Comparison of ENCODE assay signal across 9 cellular contexts in the genomic region with DNA sequence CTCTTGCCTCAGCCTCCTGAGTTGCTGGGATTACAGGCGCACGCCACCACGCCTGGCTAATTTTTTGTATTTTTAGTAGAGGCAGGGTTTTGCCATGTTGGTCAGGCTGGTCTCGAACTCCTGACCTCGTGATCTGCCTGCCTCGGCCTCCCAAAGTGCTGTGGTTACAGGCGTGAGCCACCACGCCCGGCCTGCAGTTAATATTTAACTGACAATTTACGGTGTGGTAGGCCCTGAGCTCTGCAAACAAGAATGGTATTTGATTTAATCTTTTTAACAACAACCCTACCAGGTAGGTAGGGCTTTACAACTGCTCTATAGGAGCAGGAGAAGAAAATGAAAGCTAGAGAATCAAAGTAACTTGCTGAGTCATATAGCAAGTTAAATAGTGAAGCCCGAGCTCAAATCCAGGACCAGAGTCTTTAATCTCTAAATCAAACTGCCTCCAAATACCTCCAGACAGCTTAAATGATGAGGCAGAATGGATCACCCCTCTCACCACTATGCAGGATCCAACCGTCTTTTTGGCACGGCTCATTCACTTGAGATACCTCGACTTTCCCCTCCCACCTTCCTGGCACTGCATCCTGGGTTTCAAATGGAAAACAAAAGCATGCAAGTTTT. TPM values are rescaled to one million over a fixed set of nuclear protein-coding genes. Genes with fewer than 3 reads are reported as not detected.
A peak's percentile ranks its signal among the peaks of the same experiment; 100 is the strongest.
DNase-seq lines count a peak whose midpoint lies in the region; ATAC-seq and TF ChIP-seq lines count a peak whose summit lies in the region.
"Had no signal": no experiment of that assay in that cellular context is flagged by ENCODE, and none has a peak within 500 bp of the region (broad histone marks: within the 10 kb centered on the region; RNA-seq: fewer than 3 reads in every experiment).

No MANE protein-coding gene starts in this region.

- no peak for TF ChIP-seq CTCF in coronary artery (IDR thresholded peaks at IDR 0.05)

- peaks cover 31% of the 10 kb centered on the region for H3K36me3 Mint-ChIP-seq in activated CD8-positive, alpha-beta memory T cell treated with anti-CD3 and anti-CD28 coated beads, Interleukin-2, amount 10 ng/mL, durations not matched to agents 7 days and 5 days
- peaks cover 44% of the 10 kb centered on the region for H3K36me3 Mint-ChIP-seq in activated T-helper 17 cell treated with anti-CD3 and anti-CD28 coated beads, Interleukin-2, amount 50 U/mL, for 72 hours (ENCODE audit: low read depth)

- no peak overlapping the region for H3K27ac ChIP-seq in coronary artery

- H3K4me3 ChIP-seq in coronary artery = no peak overlapping the region
- H3K4me3 ChIP-seq: skin epidermis had no signal

- no peaks in the 10 kb centered on the region for H3K9me3 Mint-ChIP-seq in activated CD8-positive, alpha-beta memory T cell treated with anti-CD3 and anti-CD28 coated beads, Interleukin-2, amount 10 ng/mL, durations not matched to agents 7 days and 5 days (ENCODE audit: low read depth)
- H3K9me3 Mint-ChIP-seq in activated T-helper 17 cell treated with anti-CD3 and anti-CD28 coated beads, Interleukin-2, amount 50 U/mL, for 72 hours = no peaks in the 10 kb centered on the region
- no peaks in the 10 kb centered on the region for H3K9me3 Mint-ChIP-seq in stimulated activated naive CD8-positive, alpha-beta T cell treated with anti-CD3 and anti-CD28 coated beads, Interleukin-15, amount 100 ng/mL, for 72 hours

- peak overlapping the region; percentile 83 for H3K27ac Mint-ChIP-seq in activated CD8-positive, alpha-beta memory T cell treated with anti-CD3 and anti-CD28 coated beads, Interleukin-2, amount 10 ng/mL, durations not matched to agents 7 days and 5 days
- peak overlapping the region; percentile 89 for H3K27ac Mint-ChIP-seq in activated T-helper 17 cell treated with anti-CD3 and anti-CD28 coated beads, Interleukin-2, amount 50 U/mL, for 72 hours
- H3K27ac Mint-ChIP-seq in stimulated activated naive CD8-positive, alpha-beta T cell treated with anti-CD3 and anti-CD28 coated beads, Interleukin-15, amount 100 ng/mL, for 72 hours = no peak overlapping the region

- CTCF ChIA-PET in activated CD8-positive, alpha-beta memory T cell treated with anti-CD3 and anti-CD28 coated beads, Interleukin-2, amount 10 ng/mL, durations not matched to agents 7 days and 5 days (lab: Charles Lee) = interaction anchor here (1.1 to 3.8 kb wide), 7 partner anchors 9 to 152 kb away, joined by 3 to 19 read pairs (median 9); partner anchors contain the start of genes SPTY2D1 and UEVLD

- peaks cover 36% of the 10 kb centered on the region for H3K4me1 Mint-ChIP-seq in activated CD8-positive, alpha-beta memory T cell treated with anti-CD3 and anti-CD28 coated beads, Interleukin-2, amount 10 ng/mL, durations not matched to agents 7 days and 5 days
- peaks cover 13% of the 10 kb centered on the region for H3K4me1 Mint-ChIP-seq in activated T-helper 17 cell treated with anti-CD3 and anti-CD28 coated beads, Interleukin-2, amount 50 U/mL, for 72 hours
- peaks cover 8% of the 10 kb centered on the region for H3K4me1 Mint-ChIP-seq in stimulated activated naive CD8-positive, alpha-beta T cell treated with anti-CD3 and anti-CD28 coated beads, Interleukin-15, amount 100 ng/mL, for 72 hours

- no peaks in the 10 kb centered on the region for H3K27me3 Mint-ChIP-seq in activated CD8-positive, alpha-beta memory T cell treated with anti-CD3 and anti-CD28 coated beads, Interleukin-2, amount 10 ng/mL, durations not matched to agents 7 days and 5 days
- H3K27me3 Mint-ChIP-seq in activated T-helper 17 cell treated with anti-CD3 and anti-CD28 coated beads, Interleukin-2, amount 50 U/mL, for 72 hours = no peaks in the 10 kb centered on the region
- H3K27me3 Mint-ChIP-seq in stimulated activated naive CD8-positive, alpha-beta T cell treated with anti-CD3 and anti-CD28 coated beads, Interleukin-15, amount 100 ng/mL, for 72 hours = no peaks in the 10 kb centered on the region

- ATAC-seq in activated CD8-positive, alpha-beta memory T cell treated with anti-CD3 and anti-CD28 coated beads, Interleukin-2, amount 10 ng/mL, durations not matched to agents 7 days and 5 days = peak; percentile 93
- ATAC-seq in HG02981 (IDR thresholded peaks at IDR 0.05; ENCODE audit: unreplicated experiment) (peak; percentile 85), GM21786 (IDR thresholded peaks at IDR 0.05; ENCODE audit: unreplicated experiment) (no peak)
- peak; percentile 88 for ATAC-seq in activated T-helper 17 cell treated with anti-CD3 and anti-CD28 coated beads, Interleukin-2, amount 50 U/mL, for 72 hours (replicated peaks)
- ATAC-seq in stimulated activated naive CD8-positive, alpha-beta T cell treated with anti-CD3 and anti-CD28 coated beads, Interleukin-15, amount 100 ng/mL, for 72 hours = peak; percentile 62

- H3K4me3 Mint-ChIP-seq in activated CD8-positive, alpha-beta memory T cell treated with anti-CD3 and anti-CD28 coated beads, Interleukin-2, amount 10 ng/mL, durations not matched to agents 7 days and 5 days = peak overlapping the region; percentile 64
- peak overlapping the region; percentile 83 for H3K4me3 Mint-ChIP-seq in activated T-helper 17 cell treated with anti-CD3 and anti-CD28 coated beads, Interleukin-2, amount 50 U/mL, for 72 hours
- peak overlapping the region; percentile 10 to 28 for H3K4me3 Mint-ChIP-seq in stimulated activated naive CD8-positive, alpha-beta T cell treated with anti-CD3 and anti-CD28 coated beads, Interleukin-15, amount 100 ng/mL, for 72 hours

- peak; percentile 52 for DNase-seq in activated CD8-positive, alpha-beta memory T cell treated with anti-CD3 and anti-CD28 coated beads, Interleukin-2, amount 10 ng/mL, durations not matched to agents 7 days and 5 days
- no peak for DNase-seq in activated CD8-positive, alpha-beta memory T cell treated with anti-CD3 and anti-CD28 coated beads, Interleukin-2, amount 50 U/mL, for 48 hours
- no peak for DNase-seq in stimulated activated naive CD8-positive, alpha-beta T cell treated with anti-CD3 and anti-CD28 coated beads, Interleukin-15, amount 100 ng/mL, for 72 hours
- DNase-seq in coronary artery (ENCODE audit: low spot score) = no peak
- DNase-seq in hepatic stellate cell (ENCODE audit: low spot score) = no peak

RNA-seq across cellular contexts. Expression of gene UEVLD, which starts 9.4 kb away (rescaled TPM):
- total RNA-seq in activated CD8-positive, alpha-beta memory T cell treated with anti-CD3 and anti-CD28 coated beads, Interleukin-2, amount 10 ng/mL, durations not matched to agents 7 days and 5 days = 10 to 100 TPM; 17.2 to 23.3 TPM
- 10 to 100 TPM; 24.4 to 25.2 TPM for total RNA-seq in activated T-helper 17 cell treated with anti-CD3 and anti-CD28 coated beads, Interleukin-2, amount 50 U/mL, for 72 hours

RNA-seq across cellular contexts. Expression of gene MISFA, which starts 20.5 kb away (rescaled TPM):
- 1 to 10 TPM in 1 of 2 experiments, under 1 TPM in 1; 0.85 to 1.8 TPM for total RNA-seq in activated CD8-positive, alpha-beta memory T cell treated with anti-CD3 and anti-CD28 coated beads, Interleukin-2, amount 10 ng/mL, durations not matched to agents 7 days and 5 days
- total RNA-seq in activated T-helper 17 cell treated with anti-CD3 and anti-CD28 coated beads, Interleukin-2, amount 50 U/mL, for 72 hours = 1 to 10 TPM; 2.5 to 4.9 TPM

RNA-seq across cellular contexts. Expression of gene TSG101, which starts 52.3 kb away (rescaled TPM):
- 10 to 100 TPM; 30.5 to 42.2 TPM for total RNA-seq in activated CD8-positive, alpha-beta memory T cell treated with anti-CD3 and anti-CD28 coated beads, Interleukin-2, amount 10 ng/mL, durations not matched to agents 7 days and 5 days
- total RNA-seq in activated T-helper 17 cell treated with anti-CD3 and anti-CD28 coated beads, Interleukin-2, amount 50 U/mL, for 72 hours = 10 to 100 TPM; 24.8 to 36.5 TPM

RNA-seq across cellular contexts. Expression of gene SPTY2D1, which starts 55.1 kb away (rescaled TPM):
- total RNA-seq in activated CD8-positive, alpha-beta memory T cell treated with anti-CD3 and anti-CD28 coated beads, Interleukin-2, amount 10 ng/mL, durations not matched to agents 7 days and 5 days = 10 to 100 TPM; 23.8 to 34.7 TPM
- total RNA-seq in activated T-helper 17 cell treated with anti-CD3 and anti-CD28 coated beads, Interleukin-2, amount 50 U/mL, for 72 hours = 10 to 100 TPM; 33.8 to 34.5 TPM

Comparison
In these comparisons a context has a peak if more than half of its experiments do, and no peak if none do; other contexts are left out.
1. H3K27ac Mint-ChIP-seq: peak in activated CD8-positive, alpha-beta memory T cell treated with anti-CD3 and anti-CD28 coated beads, Interleukin-2, amount 10 ng/mL, durations not matched to agents 7 days and 5 days (single experiment) and activated T-helper 17 cell treated with anti-CD3 and anti-CD28 coated beads, Interleukin-2, amount 50 U/mL, for 72 hours (single experiment); none in stimulated activated naive CD8-positive, alpha-beta T cell treated with anti-CD3 and anti-CD28 coated beads, Interleukin-15, amount 100 ng/mL, for 72 hours (0 of 2).
2. H3K4me3 Mint-ChIP-seq: peak in every context shown above with its lines; median percentile 83 in activated T-helper 17 cell treated with anti-CD3 and anti-CD28 coated beads, Interleukin-2, amount 50 U/mL, for 72 hours; 64 in activated CD8-positive, alpha-beta memory T cell treated with anti-CD3 and anti-CD28 coated beads, Interleukin-2, amount 10 ng/mL, durations not matched to agents 7 days and 5 days; 19 in stimulated activated naive CD8-positive, alpha-beta T cell treated with anti-CD3 and anti-CD28 coated beads, Interleukin-15, amount 100 ng/mL, for 72 hours.